8 cellular contexts compared by ENCODE assay signal in genomic region chr1:87131809-87132663, GRCh38.
DNase-seq lines count a peak whose midpoint lies in the region; ATAC-seq and TF ChIP-seq lines count a peak whose summit lies in the region.

No MANE protein-coding gene starts in this region.

- H3K27ac ChIP-seq in Peyer's patch, result peak overlapping the region; percentile 6 to 26 (median 20)

- H3K4me3 Mint-ChIP-seq in nephron, result peak overlapping the region; percentile 74 to 83 (median 82)

- TF ChIP-seq CTCF in Peyer's patch (IDR thresholded peaks at IDR 0.05), result peak; percentile 51 to 88 (median 80)
- TF ChIP-seq CTCF in nephron (IDR thresholded peaks at IDR 0.05; ENCODE audit: unreplicated experiment in 3 of 3), result peak; percentile 95 to 96 (median 96)

- H3K9me3 Mint-ChIP-seq in nephron, result no peaks in the 10 kb centered on the region

- no peaks in the 10 kb centered on the region for H3K9me3 ChIP-seq in Peyer's patch

- no peaks in the 10 kb centered on the region for H3K36me3 Mint-ChIP-seq in nephron (ENCODE audit: low read depth)

- peak overlapping the region; percentile 37 to 53 (median 48) for H3K4me3 ChIP-seq in Peyer's patch

- no peaks in the 10 kb centered on the region for H3K36me3 ChIP-seq in Peyer's patch

- peak; percentile 18 for DNase-seq in DMS153 (lab: John Stamatoyannopoulos, UW)
- DNase-seq in HT-29 (ENCODE audit: low spot score), result peak; percentile 65
- DNase-seq in Peyer's patch, result peak; percentile 59 to 88 (median 80)
- DNase-seq in activated T-helper 1 cell treated with anti-CD3 and anti-CD28 coated beads, Interleukin-2, amount 50 U/mL, for 16 hours (ENCODE audit: low read depth in 1 of 2, low spot score in 1 of 2), result peak; percentile 35 to 55
- DNase-seq in fibroblast of peridontal ligament (ENCODE audit: extremely low read depth), result peak; percentile 70
- peak; percentile 86 for DNase-seq in stimulated activated naive CD8-positive, alpha-beta T cell treated with anti-CD3 and anti-CD28 coated beads, Interleukin-15, Interleukin-2, amounts not matched to agents 100 U/mL and 50 U/mL, for 24 hours

- H3K27ac Mint-ChIP-seq in nephron, result peak overlapping the region in 2 of 3 experiments; percentile 49 to 69

- peaks cover 44% of the 10 kb centered on the region for H3K27me3 Mint-ChIP-seq in nephron (ENCODE audit: low read depth)

- H3K27me3 ChIP-seq in Peyer's patch, result no peaks in the 10 kb centered on the region

- TF ChIP-seq POLR2A in Peyer's patch (IDR thresholded peaks at IDR 0.05), result no peak

- H3K4me1 Mint-ChIP-seq in nephron, result peaks cover 36% of the 10 kb centered on the region

- peak; percentile 98 for ATAC-seq in GM21367 (IDR thresholded peaks at IDR 0.05; ENCODE audit: unreplicated experiment)
- peak; percentile 92 for ATAC-seq in stimulated activated naive CD8-positive, alpha-beta T cell treated with anti-CD3 and anti-CD28 coated beads, Interleukin-15, Interleukin-2, amounts not matched to agents 100 U/mL and 50 U/mL, for 24 hours

- peaks cover 0 to 6% (median 0%) of the 10 kb centered on the region in 4 donors for H3K4me1 ChIP-seq in Peyer's patch

Comparison
In these comparisons a context has a peak if more than half of its experiments do, and no peak if none do; other contexts are left out.
1. Peak in every context shown above with its lines: DNase-seq, ATAC-seq, H3K4me3 ChIP-seq and H3K27ac ChIP-seq.
2. DNase-seq: peak in every context shown above with its lines; median percentile 86 in stimulated activated naive CD8-positive, alpha-beta T cell treated with anti-CD3 and anti-CD28 coated beads, Interleukin-15, Interleukin-2, amounts not matched to agents 100 U/mL and 50 U/mL, for 24 hours; 80 in Peyer's patch; 70 in fibroblast of peridontal ligament; 65 in HT-29; 45 in activated T-helper 1 cell treated with anti-CD3 and anti-CD28 coated beads, Interleukin-2, amount 50 U/mL, for 16 hours; 18 in DMS153.